In the genomic region with DNA sequence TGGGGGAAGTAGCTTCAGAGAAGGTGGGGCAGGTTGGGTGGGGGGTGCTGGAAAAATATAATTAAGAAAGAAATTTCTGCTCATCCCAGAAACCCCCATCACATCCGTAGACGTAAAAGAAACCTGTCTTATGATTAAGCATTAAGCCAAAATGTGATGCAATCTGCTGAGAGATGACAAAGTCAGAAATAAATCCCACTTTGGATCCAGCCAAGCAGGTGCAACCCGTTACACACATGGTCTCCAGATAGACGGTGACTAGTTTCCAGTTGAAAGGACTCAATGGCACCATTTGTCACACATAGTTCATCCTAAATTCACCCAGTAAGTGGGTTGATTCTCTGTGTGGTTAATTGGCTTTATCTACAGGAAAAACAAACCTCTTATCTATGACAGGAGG, we compare ENCODE assay signal across 1 cellular context.
TF ChIP-seq lines count a peak whose summit lies in the region.

No MANE protein-coding gene starts in this region.

TF ChIP-seq in K562, 482 proteins besides CTCF, POLR2A, EP300 and RAD21:
- TF ChIP-seq CEBPG (CRISPR knock-in tag; IDR thresholded peaks at IDR 0.05) (no peak), CEBPG (tag; conservative IDR thresholded peaks at IDR 0.05 in 1 of 2, IDR thresholded peaks at IDR 0.05 in 1 of 2) (peak in 1 of 2 experiments; percentile 44; a peak in 2 of 4 replicates), ZNF830 (CRISPR knock-in tag; IDR thresholded peaks at IDR 0.05) (no peak), CEBPB (tag; IDR thresholded peaks at IDR 0.05) (peak; percentile 29; the same call in 1 of the 2 replicates)
TF ChIP-seq in K562: peak in this region for 2.
